1 cellular context compared by ENCODE assay signal in genomic region chr12:107547421-107547820, GRCh38.
TF ChIP-seq lines count a peak whose summit lies in the region.

No MANE protein-coding gene starts in this region.

TF ChIP-seq in IMR-90, 13 proteins besides CTCF, POLR2A, EP300 and RAD21 (continued from another document):
- TF ChIP-seq, protein P1, sequence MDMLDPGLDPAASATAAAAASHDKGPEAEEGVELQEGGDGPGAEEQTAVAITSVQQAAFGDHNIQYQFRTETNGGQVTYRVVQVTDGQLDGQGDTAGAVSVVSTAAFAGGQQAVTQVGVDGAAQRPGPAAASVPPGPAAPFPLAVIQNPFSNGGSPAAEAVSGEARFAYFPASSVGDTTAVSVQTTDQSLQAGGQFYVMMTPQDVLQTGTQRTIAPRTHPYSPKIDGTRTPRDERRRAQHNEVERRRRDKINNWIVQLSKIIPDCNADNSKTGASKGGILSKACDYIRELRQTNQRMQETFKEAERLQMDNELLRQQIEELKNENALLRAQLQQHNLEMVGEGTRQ (IDR thresholded peaks at IDR 0.05; ENCODE audit: low read depth, low read length): no peak
- TF ChIP-seq MAFK (IDR thresholded peaks at IDR 0.05; ENCODE audit: low read depth, low read length): peak; percentile 41; the same call in 1 of the 2 replicates
- no peak for TF ChIP-seq FOS (IDR thresholded peaks at IDR 0.05; ENCODE audit: low read depth, low read length)
- TF ChIP-seq SMC3 (IDR thresholded peaks at IDR 0.05; ENCODE audit: low read depth, low read length): no peak
- no peak for TF ChIP-seq CHD1 (IDR thresholded peaks at IDR 0.05; ENCODE audit: low read depth, low read length)
